ENCODE assay signal across 8 cellular contexts in genomic region chr19:2478756-2479555, GRCh38. TPM values are rescaled to one million over a fixed set of nuclear protein-coding genes. Genes with fewer than 3 reads are reported as not detected.
DNase-seq lines count a peak whose midpoint lies in the region; ATAC-seq and TF ChIP-seq lines count a peak whose summit lies in the region.

No MANE protein-coding gene starts in this region.

- H3K4me1 ChIP-seq in PC-3 (ENCODE audit: insufficient read depth, low read length) = peaks cover 5% of the 10 kb centered on the region; the same call in 1 of the 2 replicates

- no peak for TF ChIP-seq CTCF in GM06990 (IDR thresholded peaks at IDR 0.05; ENCODE audit: insufficient read depth, low read length, poor library complexity, severe bottlenecking)
- no peak for TF ChIP-seq CTCF in PC-3 (conservative IDR thresholded peaks at IDR 0.05; ENCODE audit: low read depth, low read length)

- POLR2A ChIA-PET in PC-3 (lab: Charles Lee; ENCODE audit: unreplicated experiment) = interaction anchor here (0.6 to 1.7 kb wide), 4 partner anchors 51 to 100 kb away, joined by 3 to 19 read pairs (median 4); no protein-coding TSS in a partner anchor

- ATAC-seq in PC-3 (peak; percentile 34), Right ventricle myocardium superior (ENCODE audit: poor library complexity) (peak; percentile 32), HG02678 (IDR thresholded peaks at IDR 0.05; ENCODE audit: unreplicated experiment) (no peak)

- H3K79me2 ChIP-seq in PC-3 (ENCODE audit: low read length) = peaks cover 38% of the 10 kb centered on the region

- H3K36me3 ChIP-seq in GM06990 (ENCODE audit: control insufficient read depth, insufficient read depth, low read length) = peaks cover 11% of the 10 kb centered on the region
- H3K36me3 ChIP-seq in PC-3 (ENCODE audit: low read depth, low read length) = peaks cover 14% of the 10 kb centered on the region

- H3K4me3 ChIP-seq in GM06990 (replicated peaks; ENCODE audit: low read depth, low read length) (peak overlapping the region; percentile 92), PC-3 (ENCODE audit: low read length) (peak overlapping the region; percentile 100)

- H3K9me2 ChIP-seq in PC-3 (replicated peaks; ENCODE audit: low read length) = no peaks in the 10 kb centered on the region

- H3K36me3 Mint-ChIP-seq in activated naive CD4-positive, alpha-beta T cell treated with anti-CD3 and anti-CD28 coated beads, Interleukin-2, amount 10 ng/mL, durations not matched to agents 7 days and 5 days = peaks cover 24% of the 10 kb centered on the region

- no peak overlapping the region for H2AFZ ChIP-seq in PC-3 (ENCODE audit: low read length)

- peak overlapping the region; percentile 67 for H3K27ac ChIP-seq in PC-3 (ENCODE audit: low read length)

- H3K27ac Mint-ChIP-seq in activated naive CD4-positive, alpha-beta T cell treated with anti-CD3 and anti-CD28 coated beads, Interleukin-2, amount 10 ng/mL, durations not matched to agents 7 days and 5 days = peak overlapping the region; percentile 92

- CTCF ChIA-PET in PC-3 (lab: Charles Lee) = interaction anchor here (0.5 kb wide), 1 partner anchor 137 kb away, joined by 6 read pairs; no protein-coding TSS in a partner anchor
- CTCF ChIA-PET in activated naive CD4-positive, alpha-beta T cell treated with anti-CD3 and anti-CD28 coated beads, Interleukin-2, amount 10 ng/mL, durations not matched to agents 7 days and 5 days (lab: Charles Lee) = interaction anchor here (0.6 to 4.2 kb wide), 10 partner anchors 14 to 158 kb away, joined by 3 to 63 read pairs (median 5); no protein-coding TSS in a partner anchor

- peak overlapping the region; percentile 86 for H3K9ac ChIP-seq in PC-3 (ENCODE audit: low read length)

- peaks cover under 1% of the 10 kb centered on the region for H3K27me3 Mint-ChIP-seq in activated naive CD4-positive, alpha-beta T cell treated with anti-CD3 and anti-CD28 coated beads, Interleukin-2, amount 10 ng/mL, durations not matched to agents 7 days and 5 days

- intact Hi-C loops in PC-3 (cut with micrococcal nuclease) = no loop called here
- intact Hi-C loops in Right ventricle myocardium superior (cut with DNase I) = loop anchor here (5.0 kb wide), 1 partner anchor 63 kb away; no protein-coding TSS in a partner anchor

- no peaks in the 10 kb centered on the region for H3F3A ChIP-seq in PC-3 (ENCODE audit: low read length, unreplicated experiment)

- peak overlapping the region; percentile 92 for H3K4me2 ChIP-seq in PC-3 (ENCODE audit: low read length)

- H3K4me1 Mint-ChIP-seq in activated naive CD4-positive, alpha-beta T cell treated with anti-CD3 and anti-CD28 coated beads, Interleukin-2, amount 10 ng/mL, durations not matched to agents 7 days and 5 days = peaks cover 32% of the 10 kb centered on the region

- H4K20me1 ChIP-seq in PC-3 (ENCODE audit: low read length) = peaks cover 17% of the 10 kb centered on the region

- peak; percentile 79 for DNase-seq in GM06990 (ENCODE audit: extremely low read depth, insufficient read length)
- DNase-seq in PC-3 = peak; percentile 68
- peak; percentile 84 for DNase-seq in activated naive CD4-positive, alpha-beta T cell treated with anti-CD3 and anti-CD28 coated beads, Interleukin-2, amount 10 ng/mL, durations not matched to agents 7 days and 5 days
- DNase-seq in Right ventricle myocardium superior = peak; percentile 91
- peak; percentile 25 for DNase-seq in pons (ENCODE audit: low spot score)
- no peak for DNase-seq in NCI-H2029 (lab: John Stamatoyannopoulos, UW)
- DNase-seq in midbrain (lab: John Stamatoyannopoulos, UW) = no peak

- H3K27me3 ChIP-seq in GM06990 (replicated peaks; ENCODE audit: control insufficient read depth, insufficient read depth, low read length) (no peaks in the 10 kb centered on the region), PC-3 (ENCODE audit: low read length) (no peaks in the 10 kb centered on the region)

- H3K4me3 Mint-ChIP-seq in activated naive CD4-positive, alpha-beta T cell treated with anti-CD3 and anti-CD28 coated beads, Interleukin-2, amount 10 ng/mL, durations not matched to agents 7 days and 5 days = peak overlapping the region; percentile 89

- H3K9me3 ChIP-seq in PC-3 (ENCODE audit: low read length) = no peaks in the 10 kb centered on the region

- BruUV-seq in PC-3 (replicated peaks; lab: Mats Ljungman, UMichigan) = no TSS peak

- peaks cover 14% of the 10 kb centered on the region for H3K9me3 Mint-ChIP-seq in activated naive CD4-positive, alpha-beta T cell treated with anti-CD3 and anti-CD28 coated beads, Interleukin-2, amount 10 ng/mL, durations not matched to agents 7 days and 5 days

RNA-seq across cellular contexts. Expression of gene GADD45B, which starts 3.0 kb away (rescaled TPM):
- total RNA-seq in PC-3 (2014; rRNA removed) = 137 and 154 TPM in 2 replicates
- total RNA-seq in Right ventricle myocardium superior = 42.1 TPM

RNA-seq across cellular contexts. Expression of gene LMNB2, which starts 22.2 kb away (rescaled TPM):
- 220 and 327 TPM in 2 replicates for total RNA-seq in PC-3 (2014; rRNA removed)
- total RNA-seq in Right ventricle myocardium superior = 13.9 TPM

RNA-seq across cellular contexts. Expression of gene TIMM13, which starts 51.6 kb away (rescaled TPM):
- total RNA-seq in PC-3 (2014; rRNA removed) (129 and 131 TPM in 2 replicates), Right ventricle myocardium superior (96.6 TPM)

Comparison
In these comparisons a context has a peak if more than half of its experiments do, and no peak if none do; other contexts are left out.
1. DNase-seq: peak in GM06990 (single experiment), PC-3 (single experiment), activated naive CD4-positive, alpha-beta T cell treated with anti-CD3 and anti-CD28 coated beads, Interleukin-2, amount 10 ng/mL, durations not matched to agents 7 days and 5 days (single experiment), Right ventricle myocardium superior (single experiment) and pons (single experiment); none in NCI-H2029 (single experiment) and midbrain (single experiment).
2. RNA of gene LMNB2, which starts 22.2 kb away (total RNA-seq): 220 to 327 TPM in PC-3; 13.9 TPM in Right ventricle myocardium superior (single experiment); every median in the first group is over 10 times any median in the second.